ENCODE assay signal across 7 cellular contexts in genomic region chr1:39720094-39720999, GRCh38. TPM values are rescaled to one million over a fixed set of nuclear protein-coding genes. Genes with fewer than 3 reads are reported as not detected.
DNase-seq lines count a peak whose midpoint lies in the region; ATAC-seq and TF ChIP-seq lines count a peak whose summit lies in the region.

No MANE protein-coding gene starts in this region.

- H3K36me3 ChIP-seq in RWPE2 (ENCODE audit: low read depth) = no peaks in the 10 kb centered on the region

- TF ChIP-seq POLR2A in NB4 (IDR thresholded peaks at IDR 0.05; ENCODE audit: extremely low read depth, insufficient read length) = no peak

- ATAC-seq in RWPE2 (ENCODE audit: low read depth) (peak; percentile 60; the same call in 2 of the 3 replicates), naive B cell (ENCODE audit: low read depth in 2 of 2) (peak; percentile 49 to 60), GM21360 (IDR thresholded peaks at IDR 0.05; ENCODE audit: unreplicated experiment) (no peak)

- H3K4me1 Mint-ChIP-seq in naive B cell = no peaks in the 10 kb centered on the region

- peak; percentile 21 for TF ChIP-seq CTCF in NB4 (IDR thresholded peaks at IDR 0.05; ENCODE audit: low read depth, low read length)
- peak; percentile 85 for TF ChIP-seq CTCF in RWPE2 (IDR thresholded peaks at IDR 0.05; ENCODE audit: poor library complexity, severe bottlenecking)
- peak; percentile 43 for TF ChIP-seq CTCF in epithelial cell of esophagus (IDR thresholded peaks at IDR 0.05; ENCODE audit: insufficient read depth, low read depth, low read length, missing control alignments)

- peak; percentile 23 for DNase-seq in GM04504 (ENCODE audit: low read depth)
- peak; percentile 66 for DNase-seq in NB4 (ENCODE audit: low read depth)
- no peak for DNase-seq in RWPE2 (ENCODE audit: low spot score)
- peak; percentile 73 for DNase-seq in epithelial cell of esophagus (ENCODE audit: low read depth)
- DNase-seq in naive B cell = peak; percentile 51
- no peak for DNase-seq in GM19240 (ENCODE audit: insufficient read length, low spot score)

- H3K4me3 Mint-ChIP-seq in naive B cell = no peak overlapping the region

- peaks cover 2% of the 10 kb centered on the region for H3K4me1 ChIP-seq in RWPE2 (ENCODE audit: insufficient read depth, poor library complexity, severe bottlenecking)

- H3K9me3 Mint-ChIP-seq in naive B cell = no peaks in the 10 kb centered on the region

- no peak overlapping the region for H3K4me3 ChIP-seq in NB4 (ENCODE audit: low read depth, low read length)
- H3K4me3 ChIP-seq in RWPE2 (ENCODE audit: severe bottlenecking) = no peak overlapping the region
- no peak overlapping the region for H3K4me3 ChIP-seq in epithelial cell of esophagus (ENCODE audit: low read length)

- H3K36me3 Mint-ChIP-seq in naive B cell = no peaks in the 10 kb centered on the region

- H3K9me3 ChIP-seq in RWPE2 (ENCODE audit: severe bottlenecking) = no peaks in the 10 kb centered on the region

- H3K27ac ChIP-seq in RWPE2 (ENCODE audit: poor library complexity, severe bottlenecking) = no peak overlapping the region

- H3K27ac Mint-ChIP-seq in naive B cell = no peak overlapping the region

- H3K27me3 ChIP-seq in RWPE2 (ENCODE audit: insufficient read depth, poor library complexity, severe bottlenecking) = peaks cover 16% of the 10 kb centered on the region

- peaks cover 39 to 53% (median 47%) of the 10 kb centered on the region in 3 donors for H3K27me3 Mint-ChIP-seq in naive B cell

RNA-seq across cellular contexts. Expression of gene PPIE, which starts 18.3 kb away (rescaled TPM):
- polyA plus RNA-seq in naive B cell (ENCODE audit: low read depth in 6 of 6) = 100 to 1,000 TPM in 2 of 6 donors, 10 to 100 TPM in 4; 52.8 to 118 (median 82.0) TPM

RNA-seq across cellular contexts. Expression of gene HPCAL4, which starts 29.1 kb away (rescaled TPM):
- not detected for polyA plus RNA-seq in naive B cell (ENCODE audit: low read depth in 6 of 6)

RNA-seq across cellular contexts. Expression of gene NT5C1A, which starts 48.4 kb away (rescaled TPM):
- not detected for polyA plus RNA-seq in naive B cell (ENCODE audit: low read depth in 6 of 6)

RNA-seq across cellular contexts. Expression of gene OXCT2, which starts 50.8 kb away (rescaled TPM):
- 1 to 10 TPM in 1 of 6 donors, under 1 TPM in 2, not detected in 3; 0.47 to 2.3 (median 0.92) TPM for polyA plus RNA-seq in naive B cell (ENCODE audit: low read depth in 6 of 6)

Comparison
In these comparisons a context has a peak if more than half of its experiments do, and no peak if none do; other contexts are left out.
1. DNase-seq: peak in GM04504 (single experiment), NB4 (single experiment), epithelial cell of esophagus (single experiment) and naive B cell (single experiment); none in RWPE2 (single experiment) and GM19240 (single experiment).
2. CTCF ChIP-seq: peak in every context shown above with its lines; median percentile 85 in RWPE2; 43 in epithelial cell of esophagus; 21 in NB4.